In genomic region chr18:59084286-59084779, GRCh38 we compare ENCODE assay signal across 8 cellular contexts. TPM values are rescaled to one million over a fixed set of nuclear protein-coding genes. Genes with fewer than 3 reads are reported as not detected.
A peak's percentile ranks its signal among the peaks of the same experiment; 100 is the strongest.
DNase-seq lines count a peak whose midpoint lies in the region; ATAC-seq and TF ChIP-seq lines count a peak whose summit lies in the region.

No MANE protein-coding gene starts in this region.

- no peak overlapping the region for H2BK5ac ChIP-seq in mesendoderm (ENCODE audit: low read length)

- no peak overlapping the region for H3K18ac ChIP-seq in mesendoderm (ENCODE audit: low read length)

- no peak overlapping the region for H3K56ac ChIP-seq in mesendoderm (ENCODE audit: low read length)

- no peak overlapping the region for H3K27ac ChIP-seq in endodermal cell (ENCODE audit: low read depth, low read length)
- no peak overlapping the region for H3K27ac ChIP-seq in mesendoderm (ENCODE audit: low read depth, low read length)

- no peak overlapping the region for H2AK5ac ChIP-seq in mesendoderm (ENCODE audit: low read length)

- H3K9ac ChIP-seq in endodermal cell (ENCODE audit: extremely low read depth, low read length, poor library complexity, severe bottlenecking) (no peak overlapping the region), mesendoderm (ENCODE audit: low read length) (no peak overlapping the region)

- H2BK15ac ChIP-seq in mesendoderm (replicated peaks; ENCODE audit: low read depth): no peak overlapping the region

- no peaks in the 10 kb centered on the region for H3K79me1 ChIP-seq in mesendoderm (ENCODE audit: low read length)

- no peak overlapping the region for H3K4me3 ChIP-seq in endodermal cell (ENCODE audit: low read length)
- no peak overlapping the region for H3K4me3 ChIP-seq in mesendoderm (ENCODE audit: low read length)

- no peaks in the 10 kb centered on the region for H3K79me2 ChIP-seq in mesendoderm (ENCODE audit: control insufficient read depth, insufficient read depth, low read length)

- H4K8ac ChIP-seq in mesendoderm (ENCODE audit: low read depth, low read length): no peak overlapping the region

- no peak overlapping the region for H3K4me3 Mint-ChIP-seq in activated CD8-positive, alpha-beta T cell treated with anti-CD3 and anti-CD28 coated beads, Interleukin-2, amount 10 ng/mL, durations not matched to agents 7 days and 5 days
- H3K4me3 Mint-ChIP-seq in endodermal cell: no peak overlapping the region

- no peaks in the 10 kb centered on the region for H3K9me3 ChIP-seq in endodermal cell (ENCODE audit: control insufficient read depth, low read length)

- H3K4me1 Mint-ChIP-seq in activated CD8-positive, alpha-beta T cell treated with anti-CD3 and anti-CD28 coated beads, Interleukin-2, amount 10 ng/mL, durations not matched to agents 7 days and 5 days (ENCODE audit: low read depth): peaks cover 4% of the 10 kb centered on the region
- H3K4me1 Mint-ChIP-seq in endodermal cell: no peaks in the 10 kb centered on the region

- H2BK120ac ChIP-seq in mesendoderm (ENCODE audit: low read depth, low read length): no peak overlapping the region

- CTCF ChIA-PET in GM10248 (lab: Yijun Ruan, JAX): interaction anchor here (0.7 to 8.3 kb wide), 32 partner anchors 9 to 739 kb away, joined by 3 to 82 read pairs (median 4); no protein-coding TSS in a partner anchor
- CTCF ChIA-PET in activated CD8-positive, alpha-beta T cell treated with anti-CD3 and anti-CD28 coated beads, Interleukin-2, amount 10 ng/mL, durations not matched to agents 7 days and 5 days (lab: Charles Lee): interaction anchor here (0.7 to 6.8 kb wide), 12 partner anchors 9 to 766 kb away, joined by 3 to 29 read pairs (median 3); no protein-coding TSS in a partner anchor

- TF ChIP-seq CTCF in GM10248 (IDR thresholded peaks at IDR 0.05; ENCODE audit: control extremely low read depth, extremely low read depth, low read depth, missing control alignments): peak; percentile 83
- TF ChIP-seq CTCF in endodermal cell (conservative IDR thresholded peaks at IDR 0.05): peak; percentile 91

- peaks cover 27% of the 10 kb centered on the region for H3K27me3 ChIP-seq in endodermal cell (ENCODE audit: control insufficient read depth, insufficient read depth, low read length, poor library complexity, severe bottlenecking)
- H3K27me3 ChIP-seq in mesendoderm (ENCODE audit: insufficient read depth, low read length, poor library complexity): no peaks in the 10 kb centered on the region

- no peaks in the 10 kb centered on the region for H3K36me3 ChIP-seq in endodermal cell (ENCODE audit: control insufficient read depth, insufficient read depth, low read length)
- no peaks in the 10 kb centered on the region for H3K36me3 ChIP-seq in mesendoderm (ENCODE audit: control insufficient read depth, insufficient read depth, low read length)

- H3K4me1 ChIP-seq in endodermal cell (ENCODE audit: control insufficient read depth, insufficient read depth, low read length) (no peaks in the 10 kb centered on the region), mesendoderm (ENCODE audit: control insufficient read depth, low read depth, low read length) (no peaks in the 10 kb centered on the region)

- no peak overlapping the region for H3K4ac ChIP-seq in mesendoderm (ENCODE audit: low read depth, low read length)

- no peak overlapping the region for H4K5ac ChIP-seq in mesendoderm (ENCODE audit: low read length)

- 0 to 6% methylated on average over 7 of the region's 7 CpGs for WGBS in endodermal cell (ENCODE audit: insufficient coverage in 1 of 2, insufficient read length in 1 of 2), 2 experiments
- no CpG with 5 or more reads among the region's 7 CpGs for WGBS in mesendoderm (ENCODE audit: extremely low coverage, insufficient coverage, low lambda C conversion rate)

- no peaks in the 10 kb centered on the region for H3K36me3 Mint-ChIP-seq in activated CD8-positive, alpha-beta T cell treated with anti-CD3 and anti-CD28 coated beads, Interleukin-2, amount 10 ng/mL, durations not matched to agents 7 days and 5 days (ENCODE audit: low read depth)
- no peaks in the 10 kb centered on the region for H3K36me3 Mint-ChIP-seq in endodermal cell (ENCODE audit: low read depth)

- H3K23ac ChIP-seq in mesendoderm (ENCODE audit: low read length): no peak overlapping the region

- peak; percentile 76 for ATAC-seq in activated CD8-positive, alpha-beta T cell treated with anti-CD3 and anti-CD28 coated beads, Interleukin-2, amount 10 ng/mL, durations not matched to agents 7 days and 5 days
- ATAC-seq in HG03097 (IDR thresholded peaks at IDR 0.05; ENCODE audit: low FRiP score, unreplicated experiment): no peak

- H3K9me3 Mint-ChIP-seq in activated CD8-positive, alpha-beta T cell treated with anti-CD3 and anti-CD28 coated beads, Interleukin-2, amount 10 ng/mL, durations not matched to agents 7 days and 5 days (ENCODE audit: insufficient read depth): no peaks in the 10 kb centered on the region
- no peaks in the 10 kb centered on the region for H3K9me3 Mint-ChIP-seq in endodermal cell

- no peak overlapping the region for H3K27ac Mint-ChIP-seq in activated CD8-positive, alpha-beta T cell treated with anti-CD3 and anti-CD28 coated beads, Interleukin-2, amount 10 ng/mL, durations not matched to agents 7 days and 5 days
- H3K27ac Mint-ChIP-seq in endodermal cell: no peak overlapping the region

- DNase-seq in GM10248 (ENCODE audit: extremely low spot score): peak; percentile 66
- peak; percentile 31 for DNase-seq in HS-27A (ENCODE audit: low read depth)
- peak; percentile 91 for DNase-seq in NCI-H774 (lab: John Stamatoyannopoulos, UW)
- DNase-seq in activated CD8-positive, alpha-beta T cell treated with anti-CD3 and anti-CD28 coated beads, Interleukin-2, amount 10 ng/mL, durations not matched to agents 7 days and 5 days: peak; percentile 76
- peak; percentile 93 for DNase-seq in endodermal cell
- DNase-seq in mesendoderm: peak; percentile 86
- DNase-seq in stimulated activated CD8-positive, alpha-beta memory T cell treated with anti-CD3 and anti-CD28 coated beads, Interleukin-2, amount 100 ng/mL, for 48 hours (ENCODE audit: low read depth in 2 of 2): peak; percentile 42 to 55

- peaks cover 9% of the 10 kb centered on the region for H3K27me3 Mint-ChIP-seq in activated CD8-positive, alpha-beta T cell treated with anti-CD3 and anti-CD28 coated beads, Interleukin-2, amount 10 ng/mL, durations not matched to agents 7 days and 5 days (ENCODE audit: low read depth)
- H3K27me3 Mint-ChIP-seq in endodermal cell (ENCODE audit: insufficient read depth): peaks cover 18% of the 10 kb centered on the region

- POLR2A ChIA-PET in GM10248 (lab: Yijun Ruan, JAX): no interaction called here
- POLR2A ChIA-PET in activated CD8-positive, alpha-beta T cell treated with anti-CD3 and anti-CD28 coated beads, Interleukin-2, amount 10 ng/mL, durations not matched to agents 7 days and 5 days (lab: Charles Lee): interaction anchor here (1.4 kb wide), 1 partner anchor 56 kb away, joined by 3 read pairs; no protein-coding TSS in a partner anchor

- H3K4me2 ChIP-seq in mesendoderm (ENCODE audit: low read length): no peak overlapping the region

RNA-seq across cellular contexts. Expression of gene SEC11C, which starts 55.4 kb away (rescaled TPM):
- 10 to 100 TPM; 49.0 to 52.5 TPM for total RNA-seq in activated CD8-positive, alpha-beta T cell treated with anti-CD3 and anti-CD28 coated beads, Interleukin-2, amount 10 ng/mL, durations not matched to agents 7 days and 5 days
- 10 to 100 TPM; 38.7 to 39.9 TPM for total RNA-seq in endodermal cell
- polyA plus RNA-seq in endodermal cell (2013, experiment 1 of 2): 34.6 TPM
- polyA plus RNA-seq in endodermal cell (2013, experiment 2 of 2): 36.9 TPM
- 87.8 TPM for polyA plus RNA-seq in mesendoderm (2013, experiment 1 of 2)
- polyA plus RNA-seq in mesendoderm (2013, experiment 2 of 2): 85.7 TPM

Comparison
In these comparisons a context has a peak if more than half of its experiments do, and no peak if none do; other contexts are left out.
1. DNase-seq: peak in every context shown above with its lines; median percentile 93 in endodermal cell; 91 in NCI-H774; 86 in mesendoderm; 76 in activated CD8-positive, alpha-beta T cell treated with anti-CD3 and anti-CD28 coated beads, Interleukin-2, amount 10 ng/mL, durations not matched to agents 7 days and 5 days; 66 in GM10248; 48 in stimulated activated CD8-positive, alpha-beta memory T cell treated with anti-CD3 and anti-CD28 coated beads, Interleukin-2, amount 100 ng/mL, for 48 hours; 31 in HS-27A.